ENCODE assay signal across 33 cellular contexts in the genomic region with DNA sequence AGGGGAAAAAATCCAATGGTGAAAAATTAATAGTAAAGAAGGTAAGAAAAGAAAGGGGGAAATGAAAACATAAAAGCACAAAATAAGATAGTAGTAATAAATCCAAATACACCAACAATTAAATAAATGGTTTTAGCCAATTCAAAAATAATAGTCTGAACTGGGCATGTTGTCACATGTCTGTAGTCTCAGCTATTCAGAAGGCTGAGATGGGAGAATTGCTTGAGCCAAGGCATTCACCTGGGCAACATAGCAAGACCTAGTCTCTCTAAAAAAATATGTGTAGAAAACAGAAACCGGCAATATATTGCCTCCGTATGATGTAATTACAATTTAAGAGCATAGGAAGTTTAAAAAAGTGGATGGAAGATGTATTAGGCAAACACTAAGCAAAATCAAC.
"Had no signal": no experiment of that assay in that cellular context is flagged by ENCODE, and none has a peak within 500 bp of the region (broad histone marks: within the 10 kb centered on the region; RNA-seq: fewer than 3 reads in every experiment).

No MANE protein-coding gene starts in this region.

- H3K4me3 Mint-ChIP-seq: activated B cell treated with CpG ODN at 0.5 μM for 24 hours; activated CD4-positive, alpha-beta memory T cell treated with anti-CD3 and anti-CD28 coated beads, Interleukin-2, amount 10 ng/mL, durations not matched to agents 7 days and 5 days; activated CD4-positive, alpha-beta T cell treated with anti-CD3 and anti-CD28 coated beads, Interleukin-2, amount 10 ng/mL, durations not matched to agents 7 days and 5 days; activated naive CD8-positive, alpha-beta T cell; activated T-cell treated with anti-CD3 and anti-CD28 coated beads, Interleukin-2, amount 50 U/mL, for 24 hours; activated T-cell treated with anti-CD3 and anti-CD28 coated beads, Interleukin-2, amount 50 U/mL, for 72 hours; activated T-helper 17 cell treated with anti-CD3 and anti-CD28 coated beads, Interleukin-2, amount 50 U/mL, for 72 hours; T-helper 17 cell; T-helper 2 cell treated with Interferon-gamma antibody and Interleukin-4, amounts not matched to agents 5 μg/mL and 100 μg/mL, for 36 hours had no signal

- H3K36me3 ChIP-seq: brain microvascular endothelial cell, cardiac muscle cell, colonic mucosa, WERI-Rb-1 had no signal

- H3K4me1 Mint-ChIP-seq: activated B cell treated with CpG ODN at 0.5 μM for 24 hours; activated CD4-positive, alpha-beta memory T cell treated with anti-CD3 and anti-CD28 coated beads, Interleukin-2, amount 10 ng/mL, durations not matched to agents 7 days and 5 days; activated CD4-positive, alpha-beta T cell treated with anti-CD3 and anti-CD28 coated beads, Interleukin-2, amount 10 ng/mL, durations not matched to agents 7 days and 5 days; activated T-helper 17 cell treated with anti-CD3 and anti-CD28 coated beads, Interleukin-2, amount 50 U/mL, for 72 hours; T-helper 17 cell had no signal

- H3K27me3 Mint-ChIP-seq: activated B cell treated with CpG ODN at 0.5 μM for 24 hours; activated CD4-positive, alpha-beta memory T cell treated with anti-CD3 and anti-CD28 coated beads, Interleukin-2, amount 10 ng/mL, durations not matched to agents 7 days and 5 days; activated CD4-positive, alpha-beta T cell treated with anti-CD3 and anti-CD28 coated beads, Interleukin-2, amount 10 ng/mL, durations not matched to agents 7 days and 5 days; activated T-cell treated with anti-CD3 and anti-CD28 coated beads, Interleukin-2, amount 50 U/mL, for 24 hours; activated T-helper 17 cell treated with anti-CD3 and anti-CD28 coated beads, Interleukin-2, amount 50 U/mL, for 72 hours; T-helper 17 cell had no signal

- H3K9me3 Mint-ChIP-seq: activated CD4-positive, alpha-beta T cell treated with anti-CD3 and anti-CD28 coated beads, Interleukin-2, amount 10 ng/mL, durations not matched to agents 7 days and 5 days; activated T-cell treated with anti-CD3 and anti-CD28 coated beads, Interleukin-2, amount 50 U/mL, for 72 hours; T-helper 2 cell treated with Interferon-gamma antibody and Interleukin-4, amounts not matched to agents 5 μg/mL and 100 μg/mL, for 36 hours had no signal

- ATAC-seq: activated CD4-positive, CD25-positive, alpha-beta regulatory T cell treated with anti-CD3 and anti-CD28 coated beads, Interleukin-2, amount 50 U/mL, for 24 hours; activated T-cell treated with anti-CD3 and anti-CD28 coated beads, Interleukin-2, amount 50 U/mL, for 72 hours; activated T-helper 17 cell treated with anti-CD3 and anti-CD28 coated beads, Interleukin-2, amount 50 U/mL, for 72 hours; esophagus mucosa; T-helper 17 cell had no signal

- H3K9me3 ChIP-seq: colonic mucosa had no signal

- FAIRE-seq: astrocyte, endothelial cell of umbilical vein had no signal

- H3K4me1 ChIP-seq: colonic mucosa had no signal

- H3K4me3 ChIP-seq: cardiac muscle cell, colonic mucosa had no signal

- H3K27ac Mint-ChIP-seq: activated B cell treated with CpG ODN at 0.5 μM for 24 hours; activated CD4-positive, alpha-beta memory T cell treated with anti-CD3 and anti-CD28 coated beads, Interleukin-2, amount 10 ng/mL, durations not matched to agents 7 days and 5 days; activated CD4-positive, alpha-beta T cell treated with anti-CD3 and anti-CD28 coated beads, Interleukin-2, amount 10 ng/mL, durations not matched to agents 7 days and 5 days; activated naive CD8-positive, alpha-beta T cell; activated T-cell treated with anti-CD3 and anti-CD28 coated beads, Interleukin-2, amount 50 U/mL, for 24 hours; activated T-cell treated with anti-CD3 and anti-CD28 coated beads, Interleukin-2, amount 50 U/mL, for 72 hours; activated T-helper 17 cell treated with anti-CD3 and anti-CD28 coated beads, Interleukin-2, amount 50 U/mL, for 72 hours; T-helper 17 cell; T-helper 2 cell treated with Interferon-gamma antibody and Interleukin-4, amounts not matched to agents 5 μg/mL and 100 μg/mL, for 36 hours had no signal

- H3K36me3 Mint-ChIP-seq: activated naive CD8-positive, alpha-beta T cell had no signal

- H3K27ac ChIP-seq: brain microvascular endothelial cell, cardiac muscle cell, colonic mucosa, WERI-Rb-1 had no signal

- DNase-seq: activated B cell treated with CpG ODN at 0.5 μM for 24 hours; activated CD4-positive, alpha-beta memory T cell treated with anti-CD3 and anti-CD28 coated beads, Interleukin-2, amount 10 ng/mL, durations not matched to agents 7 days and 5 days; activated CD4-positive, alpha-beta T cell treated with anti-CD3 and anti-CD28 coated beads, Interleukin-2, amount 10 ng/mL, durations not matched to agents 7 days and 5 days; activated CD4-positive, alpha-beta T cell treated with anti-CD3 and anti-CD28 coated beads, Interleukin-2, amount 50 U/mL, for 4 hours; activated CD8-positive, alpha-beta memory T cell treated with anti-CD3 and anti-CD28 coated beads, Interleukin-2, amount 50 U/mL, for 48 hours; activated effector memory CD4-positive, alpha-beta T cell treated with Interleukin-2 at 50 U/mL for 16 hours; activated gamma-delta T cell treated with Interleukin-2 at 50 U/mL for 16 hours; activated naive CD4-positive, alpha-beta T cell treated with anti-CD3 and anti-CD28 coated beads, Interleukin-2, amount 50 U/mL, for 16 hours; activated naive CD4-positive, alpha-beta T cell treated with Interleukin-2 at 50 U/mL for 16 hours; activated T-cell treated with anti-CD3 and anti-CD28 coated beads for 4 hours; activated T-cell treated with anti-CD3 and anti-CD28 coated beads, Interleukin-2, amount 50 U/mL, for 24 hours; activated T-cell treated with anti-CD3 and anti-CD28 coated beads, Interleukin-2, amount 50 U/mL, for 72 hours; amniotic stem cell; anterior cingulate cortex; brain microvascular endothelial cell; central memory CD4-positive, alpha-beta T cell; cerebellar nuclear complex; colonic mucosa; effector CD8-positive, alpha-beta T cell; foreskin fibroblast; head of caudate nucleus; T-helper 1 cell; T-helper 17 cell; T1000; WERI-Rb-1 had no signal

- H3K27me3 ChIP-seq: brain microvascular endothelial cell, cardiac muscle cell, colonic mucosa had no signal
